Comparison of ENCODE assay signal across 18 cellular contexts in the genomic region with DNA sequence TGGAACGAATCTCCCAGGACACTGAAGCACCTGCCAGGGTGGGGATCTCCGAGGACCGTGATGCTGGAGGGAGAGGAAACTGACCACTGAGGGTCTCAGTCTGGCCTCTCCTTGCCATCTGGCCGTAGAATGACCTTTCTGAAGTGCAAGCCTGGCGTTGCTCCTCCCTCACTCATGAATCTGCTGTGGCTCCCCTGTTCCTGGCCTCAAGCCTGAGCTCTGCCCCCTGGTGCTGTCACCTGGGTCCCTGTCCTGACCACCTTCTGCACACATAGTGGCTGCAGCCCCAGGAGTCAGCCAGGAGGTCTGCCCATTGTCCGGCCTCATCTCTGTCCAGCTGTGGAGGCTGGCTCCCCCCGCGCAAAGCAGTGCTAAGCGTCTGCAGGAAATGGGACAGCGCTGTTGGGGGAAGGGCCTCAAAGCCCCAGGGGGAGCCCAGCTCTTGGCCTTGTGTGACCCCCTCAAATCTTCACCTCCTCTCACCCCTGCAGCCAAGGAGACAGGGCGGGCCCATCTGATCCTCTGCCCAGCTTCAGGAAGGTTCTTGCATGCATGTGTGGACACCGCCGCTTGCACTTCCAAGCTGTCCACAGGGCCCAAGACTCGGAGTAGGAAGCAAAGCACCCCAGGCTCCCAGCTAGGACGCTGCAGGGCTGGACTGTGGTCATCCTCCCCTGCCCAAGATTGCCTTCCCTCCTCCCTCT.
DNase-seq lines count a peak whose midpoint lies in the region; ATAC-seq, FAIRE-seq and TF ChIP-seq lines count a peak whose summit lies in the region.
"Had no signal": no experiment of that assay in that cellular context is flagged by ENCODE, and none has a peak within 500 bp of the region (broad histone marks: within the 10 kb centered on the region; RNA-seq: fewer than 3 reads in every experiment).

No MANE protein-coding gene starts in this region.

- no peaks in the 10 kb centered on the region; the same call in 1 of the 2 replicates for H4K20me1 ChIP-seq in K562 (replicated peaks; ENCODE audit: control insufficient read depth, insufficient read depth, low read length)

- no peaks in the 10 kb centered on the region for H3K9me3 ChIP-seq in K562 (replicated peaks; ENCODE audit: control insufficient read depth, insufficient read depth, low read depth, low read length)
- H3K9me3 ChIP-seq: SJCRH30 had no signal

- POLR2A ChIA-PET in K562 (lab: Yijun Ruan, JAX): interaction anchor here (0.7 kb wide), 2 partner anchors 43 to 730 kb away, joined by 3 read pairs; no protein-coding TSS in a partner anchor

- peak; percentile 31 for DNase-seq in cardiac septum (ENCODE audit: low spot score)
- DNase-seq in left ventricle myocardium superior: no peak
- peak in 1 of 4 experiments; percentile 9 for DNase-seq in K562 (ENCODE audit: extremely low read depth in 1 of 4, low spot score in 3 of 4)
- peak; percentile 88 for DNase-seq in mesenteric fat pad (ENCODE audit: low spot score)
- no peak for DNase-seq in NK-92 treated with Interleukin-12 subunit alpha and Interleukin-12 subunit beta, amount 100 ng/mL, for 24 hours (lab: John Stamatoyannopoulos, UW)
- no peak for DNase-seq in ecto neural progenitor cell (ENCODE audit: low spot score)
- no peak for DNase-seq in Ammon's horn (ENCODE audit: low spot score)
- DNase-seq: 8988T, DMS153, EL, HFFc6, NCI-H1417 treated with DMSO at 0.1 percent for 48 hours, NCI-H2081, NCI-H510A treated with DMSO at 0.1 percent for 48 hours, RPMI8226, SJCRH30 had no signal

- BruUV-seq in K562 (replicated peaks; lab: Mats Ljungman, UMichigan): no TSS peak

- H3K9me1 ChIP-seq in K562 (ENCODE audit: control insufficient read depth, insufficient read depth, low read length): no peaks in the 10 kb centered on the region

- no peak for TF ChIP-seq RAD21 in K562 (CRISPR knock-in tag; conservative IDR thresholded peaks at IDR 0.05 in 1 of 2, IDR thresholded peaks at IDR 0.05 in 1 of 2)

- H3K27ac ChIP-seq in K562 (ENCODE audit: extremely low read depth, low read depth, low read length): no peak overlapping the region
- H3K27ac ChIP-seq: C4-2B, SJCRH30 had no signal

- CTCF ChIA-PET in K562 (lab: Yijun Ruan, JAX; ENCODE audit: low intra/inter-chr PET ratio): interaction anchor here (0.6 to 0.8 kb wide), 2 partner anchors 12 to 139 kb away, joined by 4 to 5 read pairs; no protein-coding TSS in a partner anchor

- no peak for TF ChIP-seq EP300 in K562 (IDR thresholded peaks at IDR 0.05; ENCODE audit: low read length)

- no peak for FAIRE-seq in K562 (lab: Jason Lieb, UNC)

- ATAC-seq in left ventricle myocardium superior: no peak
- peak; percentile 27; the same call in 2 of the 3 replicates for ATAC-seq in K562
- no peak for ATAC-seq in HG02678 (IDR thresholded peaks at IDR 0.05; ENCODE audit: unreplicated experiment)

- H3K36me3 ChIP-seq in K562 (ENCODE audit: control insufficient read depth, insufficient read depth, low read length): no peaks in the 10 kb centered on the region
- H3K36me3 ChIP-seq: SJCRH30 had no signal

- H3K27me3 ChIP-seq in K562 (ENCODE audit: control insufficient read depth in 2 of 2, insufficient read depth in 2 of 2, low read length in 2 of 2): peaks cover 3 to 56% of the 10 kb centered on the region in 2 experiments; a peak in 3 of 5 replicates
- H3K27me3 ChIP-seq: SJCRH30 had no signal

- peaks cover 0 to 13% of the 10 kb centered on the region in 2 experiments; a peak in 2 of 5 replicates for H3K4me1 ChIP-seq in K562 (replicated peaks in 1 of 2; ENCODE audit: control insufficient read depth in 2 of 2, insufficient read depth in 2 of 2, low read length in 2 of 2)
- H3K4me1 ChIP-seq: SJCRH30 had no signal

- intact Hi-C loops in cardiac septum (cut with DNase I) (no loop called here), left ventricle myocardium superior (cut with micrococcal nuclease) (no loop called here), K562 (cut with micrococcal nuclease) (no loop called here)

- in situ Hi-C loops in K562 (cut with MboI): no loop called here

- no peak overlapping the region for H3K4me2 ChIP-seq in K562 (ENCODE audit: insufficient read depth, low read length)

- 0 out of 4 replicates have a peak overlapping the region, but pooled peaks of 1 of the 2 experiments have one; percentile 42 for H3K9ac ChIP-seq in K562 (ENCODE audit: insufficient read depth in 1 of 2, low read depth in 2 of 2, low read length in 2 of 2)

- no peak overlapping the region for H3K4me3 ChIP-seq in K562
- H3K4me3 ChIP-seq: SJCRH30 had no signal

- TF ChIP-seq CTCF in K562 (IDR thresholded peaks at IDR 0.05 in 2 of 3, conservative IDR thresholded peaks at IDR 0.05 in 1 of 3; ENCODE audit: insufficient read depth in 2 of 3, low read depth in 1 of 3, low read length in 3 of 3): no peak

- no peaks in the 10 kb centered on the region for H3K79me2 ChIP-seq in K562 (ENCODE audit: control insufficient read depth, insufficient read depth, low read length)

- WGBS in K562 (ENCODE audit: insufficient coverage, low coverage, missing lambda C conversion rate): 20% methylated on average over 12 of the region's 15 CpGs

- H2AFZ ChIP-seq in K562 (ENCODE audit: low read depth, low read length): no peak overlapping the region

- no peak for TF ChIP-seq POLR2A in K562 (conservative IDR thresholded peaks at IDR 0.05)

TF ChIP-seq in K562, 482 proteins besides CTCF, POLR2A, EP300 and RAD21 (continues in another document):
- TF ChIP-seq, protein P1, sequence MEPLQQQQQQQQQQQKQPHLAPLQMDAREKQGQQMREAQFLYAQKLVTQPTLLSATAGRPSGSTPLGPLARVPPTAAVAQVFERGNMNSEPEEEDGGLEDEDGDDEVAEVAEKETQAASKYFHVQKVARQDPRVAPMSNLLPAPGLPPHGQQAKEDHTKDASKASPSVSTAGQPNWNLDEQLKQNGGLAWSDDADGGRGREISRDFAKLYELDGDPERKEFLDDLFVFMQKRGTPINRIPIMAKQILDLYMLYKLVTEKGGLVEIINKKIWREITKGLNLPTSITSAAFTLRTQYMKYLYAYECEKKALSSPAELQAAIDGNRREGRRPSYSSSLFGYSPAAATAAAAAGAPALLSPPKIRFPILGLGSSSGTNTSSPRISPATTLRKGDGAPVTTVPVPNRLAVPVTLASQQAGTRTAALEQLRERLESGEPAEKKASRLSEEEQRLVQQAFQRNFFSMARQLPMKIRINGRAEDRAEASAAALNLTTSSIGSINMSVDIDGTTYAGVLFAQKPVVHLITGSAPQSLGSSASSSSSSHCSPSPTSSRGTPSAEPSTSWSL (CRISPR knock-in tag; IDR thresholded peaks at IDR 0.05; ENCODE audit: borderline replicate concordance): no peak
- TF ChIP-seq, protein P2, sequence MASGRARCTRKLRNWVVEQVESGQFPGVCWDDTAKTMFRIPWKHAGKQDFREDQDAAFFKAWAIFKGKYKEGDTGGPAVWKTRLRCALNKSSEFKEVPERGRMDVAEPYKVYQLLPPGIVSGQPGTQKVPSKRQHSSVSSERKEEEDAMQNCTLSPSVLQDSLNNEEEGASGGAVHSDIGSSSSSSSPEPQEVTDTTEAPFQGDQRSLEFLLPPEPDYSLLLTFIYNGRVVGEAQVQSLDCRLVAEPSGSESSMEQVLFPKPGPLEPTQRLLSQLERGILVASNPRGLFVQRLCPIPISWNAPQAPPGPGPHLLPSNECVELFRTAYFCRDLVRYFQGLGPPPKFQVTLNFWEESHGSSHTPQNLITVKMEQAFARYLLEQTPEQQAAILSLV (tag; IDR thresholded peaks at IDR 0.05): no peak
- TF ChIP-seq JUN (IDR thresholded peaks at IDR 0.05; ENCODE audit: borderline replicate concordance, low read depth, low read length) (no peak), JUN (CRISPR knock-in tag; IDR thresholded peaks at IDR 0.05; ENCODE audit: borderline replicate concordance) (no peak), HDAC2 (IDR thresholded peaks at IDR 0.05) (peak; percentile 52; the same call in 1 of the 2 replicates), TAF9B (IDR thresholded peaks at IDR 0.05; ENCODE audit: partially characterized antibody) (no peak), CREM (IDR thresholded peaks at IDR 0.05; ENCODE audit: low read depth) (no peak), SMARCA5 (IDR thresholded peaks at IDR 0.05) (0 out of 2 replicates have a peak, but pooled peaks have one; percentile 60), SP1 (CRISPR knock-in tag; IDR thresholded peaks at IDR 0.05) (no peak), RBM25 (IDR thresholded peaks at IDR 0.05; ENCODE audit: low read depth, low read length, severe bottlenecking) (peak; percentile 94), TCF3 (CRISPR knock-in tag; IDR thresholded peaks at IDR 0.05) (no peak), RCOR1 (IDR thresholded peaks at IDR 0.05; ENCODE audit: borderline replicate concordance in 1 of 2, low read depth in 2 of 2, low read length in 2 of 2) (peak in 1 of 2 experiments; percentile 35; a peak in 1 of 4 replicates), ZBTB8A (IDR thresholded peaks at IDR 0.05; ENCODE audit: partially characterized antibody) (no peak), DIDO1 (tag; IDR thresholded peaks at IDR 0.05; ENCODE audit: low read depth) (no peak), SRSF7 (optimal IDR thresholded peaks at IDR 0.05; ENCODE audit: low read depth, low read length) (no peak), CBX1 (IDR thresholded peaks at IDR 0.05; ENCODE audit: low read depth) (0 out of 2 replicates have a peak, but pooled peaks have one; percentile 31), BACH1 (tag; IDR thresholded peaks at IDR 0.05) (no peak), MTA1 (IDR thresholded peaks at IDR 0.05; ENCODE audit: borderline replicate concordance) (no peak)
- TF ChIP-seq, protein P3, sequence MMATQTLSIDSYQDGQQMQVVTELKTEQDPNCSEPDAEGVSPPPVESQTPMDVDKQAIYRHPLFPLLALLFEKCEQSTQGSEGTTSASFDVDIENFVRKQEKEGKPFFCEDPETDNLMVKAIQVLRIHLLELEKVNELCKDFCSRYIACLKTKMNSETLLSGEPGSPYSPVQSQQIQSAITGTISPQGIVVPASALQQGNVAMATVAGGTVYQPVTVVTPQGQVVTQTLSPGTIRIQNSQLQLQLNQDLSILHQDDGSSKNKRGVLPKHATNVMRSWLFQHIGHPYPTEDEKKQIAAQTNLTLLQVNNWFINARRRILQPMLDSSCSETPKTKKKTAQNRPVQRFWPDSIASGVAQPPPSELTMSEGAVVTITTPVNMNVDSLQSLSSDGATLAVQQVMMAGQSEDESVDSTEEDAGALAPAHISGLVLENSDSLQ (IDR thresholded peaks at IDR 0.05): no peak
- TF ChIP-seq, protein P4, sequence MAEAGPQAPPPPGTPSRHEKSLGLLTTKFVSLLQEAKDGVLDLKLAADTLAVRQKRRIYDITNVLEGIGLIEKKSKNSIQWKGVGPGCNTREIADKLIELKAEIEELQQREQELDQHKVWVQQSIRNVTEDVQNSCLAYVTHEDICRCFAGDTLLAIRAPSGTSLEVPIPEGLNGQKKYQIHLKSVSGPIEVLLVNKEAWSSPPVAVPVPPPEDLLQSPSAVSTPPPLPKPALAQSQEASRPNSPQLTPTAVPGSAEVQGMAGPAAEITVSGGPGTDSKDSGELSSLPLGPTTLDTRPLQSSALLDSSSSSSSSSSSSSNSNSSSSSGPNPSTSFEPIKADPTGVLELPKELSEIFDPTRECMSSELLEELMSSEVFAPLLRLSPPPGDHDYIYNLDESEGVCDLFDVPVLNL (CRISPR knock-in tag; IDR thresholded peaks at IDR 0.05; ENCODE audit: low read depth): no peak

Comparison
In these comparisons a context has a peak if more than half of its experiments do, and no peak if none do; other contexts are left out.
1. DNase-seq: peak in cardiac septum (single experiment) and mesenteric fat pad (single experiment); none in left ventricle myocardium superior (single experiment), NK-92 treated with Interleukin-12 subunit alpha and Interleukin-12 subunit beta, amount 100 ng/mL, for 24 hours (single experiment), ecto neural progenitor cell (single experiment) and Ammon's horn (single experiment).